In the genomic region with DNA sequence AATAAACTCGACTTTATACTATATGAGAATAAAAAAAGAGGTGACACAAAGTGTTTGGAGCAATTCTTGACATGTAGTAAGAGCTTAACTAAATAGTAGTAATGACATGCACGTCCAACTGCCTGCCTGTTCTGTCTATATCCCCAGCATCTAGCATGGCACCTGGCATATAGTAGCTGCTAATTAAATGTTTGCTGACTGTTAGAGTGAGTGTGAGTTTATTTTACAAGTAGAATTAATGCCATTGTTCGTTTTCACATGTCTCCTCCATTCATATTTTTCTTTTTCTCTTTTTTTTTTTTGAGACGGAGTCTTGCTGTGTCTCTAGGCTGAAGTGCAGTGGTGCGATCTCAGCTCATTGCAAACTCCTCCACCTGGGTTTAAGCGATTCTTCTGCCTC, we compare ENCODE assay signal across 35 cellular contexts. TPM values are rescaled to one million over a fixed set of nuclear protein-coding genes. Genes with fewer than 3 reads are reported as not detected.
DNase-seq lines count a peak whose midpoint lies in the region; ATAC-seq, FAIRE-seq and TF ChIP-seq lines count a peak whose summit lies in the region.
"Had no signal": no experiment of that assay in that cellular context is flagged by ENCODE, and none has a peak within 500 bp of the region (broad histone marks: within the 10 kb centered on the region; RNA-seq: fewer than 3 reads in every experiment).

No MANE protein-coding gene starts in this region.

- no peak for TF ChIP-seq POLR2A in HCT116 (IDR thresholded peaks at IDR 0.05; ENCODE audit: borderline replicate concordance, extremely low read depth, insufficient read depth, insufficient read length)

- peak overlapping the region; percentile 91 for H3K27ac Mint-ChIP-seq in astrocyte (ENCODE audit: unreplicated experiment)
- H3K27ac Mint-ChIP-seq: activated CD4-positive, alpha-beta memory T cell treated with anti-CD3 and anti-CD28 coated beads, Interleukin-2, amount 10 ng/mL, durations not matched to agents 7 days and 5 days; CD4-positive, CD25-positive, alpha-beta regulatory T cell; immature natural killer cell; natural killer cell treated with Interleukin-12 subunit alpha and Interleukin-12 subunit beta and Interleukin-15 and Interleukin-18, amount 100 ng/mL, for 72 hours; stimulated activated memory B cell treated with anti-CD40 and anti-IgM and Interleukin-4, amounts not matched to agents 10 μg/mL and 1 μg/mL and 100 μg/mL, for 72 hours; T-helper 1 cell treated with Interleukin-12 subunit alpha and Interleukin-12 subunit beta and Interleukin-4 antibody, amounts not matched to agents 30 μg/mL and 1 μg/mL, for 36 hours had no signal

- TSS peak; percentile 20 for BruUV-seq in HCT116 (replicated peaks; lab: Mats Ljungman, UMichigan)

- H3K9me3 Mint-ChIP-seq in astrocyte (ENCODE audit: unreplicated experiment), result peaks cover 17% of the 10 kb centered on the region
- H3K9me3 Mint-ChIP-seq: activated CD4-positive, alpha-beta memory T cell treated with anti-CD3 and anti-CD28 coated beads, Interleukin-2, amount 10 ng/mL, durations not matched to agents 7 days and 5 days; immature natural killer cell; natural killer cell treated with Interleukin-12 subunit alpha and Interleukin-12 subunit beta and Interleukin-15 and Interleukin-18, amount 100 ng/mL, for 72 hours; stimulated activated memory B cell treated with anti-CD40 and anti-IgM and Interleukin-4, amounts not matched to agents 10 μg/mL and 1 μg/mL and 100 μg/mL, for 72 hours; T-helper 1 cell treated with Interleukin-12 subunit alpha and Interleukin-12 subunit beta and Interleukin-4 antibody, amounts not matched to agents 30 μg/mL and 1 μg/mL, for 36 hours had no signal

- peaks cover 17% of the 10 kb centered on the region for H3K36me3 Mint-ChIP-seq in astrocyte (ENCODE audit: low read depth, unreplicated experiment)
- H3K36me3 Mint-ChIP-seq: CD4-positive, CD25-positive, alpha-beta regulatory T cell; immature natural killer cell; natural killer cell treated with Interleukin-12 subunit alpha and Interleukin-12 subunit beta and Interleukin-15 and Interleukin-18, amount 100 ng/mL, for 72 hours; stimulated activated memory B cell treated with anti-CD40 and anti-IgM and Interleukin-4, amounts not matched to agents 10 μg/mL and 1 μg/mL and 100 μg/mL, for 72 hours had no signal

- CTCF ChIA-PET in HCT116 (lab: Charles Lee), result no interaction called here

- H3K4me1 ChIP-seq in HCT116 (ENCODE audit: control insufficient read depth in 1 of 2, insufficient read depth in 2 of 2, low read length in 2 of 2), result peaks cover 27 to 30% of the 10 kb centered on the region in 2 experiments
- H3K4me1 ChIP-seq in astrocyte (ENCODE audit: insufficient read depth, low read length), result peaks cover 39% of the 10 kb centered on the region
- peaks cover 33 to 38% of the 10 kb centered on the region in 2 donors for H3K4me1 ChIP-seq in left lung
- H3K4me1 ChIP-seq in smooth muscle cell (ENCODE audit: low read depth), result peaks cover 5% of the 10 kb centered on the region

- peaks cover 26% of the 10 kb centered on the region for H3K4me1 Mint-ChIP-seq in astrocyte (ENCODE audit: low read depth, unreplicated experiment)
- H3K4me1 Mint-ChIP-seq: activated CD4-positive, alpha-beta memory T cell treated with anti-CD3 and anti-CD28 coated beads, Interleukin-2, amount 10 ng/mL, durations not matched to agents 7 days and 5 days; CD4-positive, CD25-positive, alpha-beta regulatory T cell; immature natural killer cell had no signal

- H3K27ac ChIP-seq in HCT116 (ENCODE audit: low read depth, low read length) (no peak overlapping the region), astrocyte (ENCODE audit: low read depth, low read length) (peak overlapping the region; percentile 71), left lung (peak overlapping the region; percentile 35 to 68), smooth muscle cell (ENCODE audit: low read depth) (peak overlapping the region; percentile 76)

- TF ChIP-seq CTCF in HCT116 (IDR thresholded peaks at IDR 0.05 in 2 of 3, conservative IDR thresholded peaks at IDR 0.05 in 1 of 3; ENCODE audit: borderline replicate concordance in 1 of 3, insufficient read depth in 1 of 3, low read depth in 2 of 3, low read length in 2 of 3), result no peak
- no peak for TF ChIP-seq CTCF in astrocyte (IDR thresholded peaks at IDR 0.05; ENCODE audit: insufficient read depth, low read depth, low read length)
- TF ChIP-seq CTCF in left lung (IDR thresholded peaks at IDR 0.05), result no peak
- no peak for TF ChIP-seq CTCF in smooth muscle cell (IDR thresholded peaks at IDR 0.05; ENCODE audit: borderline replicate concordance, insufficient read depth, poor library complexity, severe bottlenecking)

- H3K27me3 ChIP-seq in HCT116 (ENCODE audit: insufficient read depth, low read length) (no peaks in the 10 kb centered on the region), astrocyte (ENCODE audit: insufficient read depth, low read length) (no peaks in the 10 kb centered on the region), left lung (no peaks in the 10 kb centered on the region), smooth muscle cell (ENCODE audit: low read depth) (no peaks in the 10 kb centered on the region)
- H3K27me3 ChIP-seq: cardiac muscle cell had no signal

- H3K36me3 ChIP-seq in HCT116 (ENCODE audit: control insufficient read depth in 1 of 2, insufficient read depth in 2 of 2, low read length in 2 of 2), result no peaks in the 10 kb centered on the region
- no peaks in the 10 kb centered on the region for H3K36me3 ChIP-seq in astrocyte (ENCODE audit: insufficient read depth, low read length)
- H3K36me3 ChIP-seq in left lung, result no peaks in the 10 kb centered on the region
- H3K36me3 ChIP-seq in smooth muscle cell (ENCODE audit: low read depth), result no peaks in the 10 kb centered on the region
- H3K36me3 ChIP-seq: cardiac muscle cell had no signal

- TF ChIP-seq RAD21 in HCT116 (IDR thresholded peaks at IDR 0.05; ENCODE audit: low read depth), result no peak

- H2AFZ ChIP-seq in HCT116 (ENCODE audit: low read depth, low read length, poor library complexity, severe bottlenecking), result no peak overlapping the region
- no peak overlapping the region for H2AFZ ChIP-seq in astrocyte (ENCODE audit: low read depth, low read length)
- H2AFZ ChIP-seq in smooth muscle cell (ENCODE audit: low read depth), result no peak overlapping the region
- H2AFZ ChIP-seq: parathyroid adenoma had no signal

- H3K4me2 ChIP-seq in HCT116 (ENCODE audit: low read length) (peak overlapping the region; percentile 52), astrocyte (ENCODE audit: low read length) (peak overlapping the region; percentile 33), smooth muscle cell (no peak overlapping the region)

- H3K9me2 ChIP-seq in HCT116 (ENCODE audit: insufficient read depth), result no peaks in the 10 kb centered on the region

- no peak overlapping the region for H3K4me3 Mint-ChIP-seq in astrocyte (ENCODE audit: unreplicated experiment)
- H3K4me3 Mint-ChIP-seq: activated CD4-positive, alpha-beta memory T cell treated with anti-CD3 and anti-CD28 coated beads, Interleukin-2, amount 10 ng/mL, durations not matched to agents 7 days and 5 days; CD4-positive, CD25-positive, alpha-beta regulatory T cell; immature natural killer cell; natural killer cell treated with Interleukin-12 subunit alpha and Interleukin-12 subunit beta and Interleukin-15 and Interleukin-18, amount 100 ng/mL, for 72 hours; stimulated activated memory B cell treated with anti-CD40 and anti-IgM and Interleukin-4, amounts not matched to agents 10 μg/mL and 1 μg/mL and 100 μg/mL, for 72 hours; T-helper 1 cell treated with Interleukin-12 subunit alpha and Interleukin-12 subunit beta and Interleukin-4 antibody, amounts not matched to agents 30 μg/mL and 1 μg/mL, for 36 hours had no signal

- H3F3A ChIP-seq in smooth muscle cell (ENCODE audit: low read depth), result peaks cover 14% of the 10 kb centered on the region

- H4K20me1 ChIP-seq in HCT116 (ENCODE audit: insufficient read depth), result no peaks in the 10 kb centered on the region
- peaks cover 4% of the 10 kb centered on the region for H4K20me1 ChIP-seq in astrocyte (ENCODE audit: insufficient read depth, low read length)
- no peaks in the 10 kb centered on the region for H4K20me1 ChIP-seq in smooth muscle cell (ENCODE audit: low read depth)

- H3K9ac ChIP-seq in HCT116 (ENCODE audit: low read length), result no peak overlapping the region
- peak overlapping the region; percentile 43 for H3K9ac ChIP-seq in astrocyte (ENCODE audit: low read length)
- H3K9ac ChIP-seq in smooth muscle cell (ENCODE audit: low read depth), result no peak overlapping the region
- H3K9ac ChIP-seq: parathyroid adenoma had no signal

- intact Hi-C loops in HCT116 (cut with micrococcal nuclease), result no loop called here
- intact Hi-C loops in left lung (cut with DNase I), result no loop called here

- no peaks in the 10 kb centered on the region for H3K79me2 ChIP-seq in HCT116 (ENCODE audit: insufficient read depth, low read length)
- peaks cover 43% of the 10 kb centered on the region for H3K79me2 ChIP-seq in astrocyte (ENCODE audit: insufficient read depth, low read length)
- peaks cover 59% of the 10 kb centered on the region for H3K79me2 ChIP-seq in smooth muscle cell (ENCODE audit: low read depth)
- H3K79me2 ChIP-seq: parathyroid adenoma had no signal

- WGBS in smooth muscle cell (ENCODE audit: low lambda C conversion rate), result 96% methylated on average over 6 of the region's 6 CpGs

- ATAC-seq in HCT116 (no peak), left lung (no peak), HG03342 (IDR thresholded peaks at IDR 0.05; ENCODE audit: unreplicated experiment) (no peak)
- ATAC-seq: activated CD4-positive, CD25-positive, alpha-beta regulatory T cell treated with anti-CD3 and anti-CD28 coated beads, Interleukin-2, amount 50 U/mL, for 24 hours; K562; natural killer cell treated with Interleukin-12 subunit alpha and Interleukin-12 subunit beta and Interleukin-15 and Interleukin-18, amount 100 ng/mL, for 72 hours; right cardiac atrium; stimulated activated memory B cell treated with anti-CD40 and anti-IgM and Interleukin-4, amounts not matched to agents 10 μg/mL and 1 μg/mL and 100 μg/mL, for 72 hours had no signal

- POLR2A ChIA-PET in HCT116 (lab: Charles Lee), result no interaction called here

- H3K9me3 ChIP-seq in HCT116 (ENCODE audit: control insufficient read depth in 1 of 2, insufficient read depth in 1 of 2, low read depth in 1 of 2, low read length in 2 of 2) (peaks cover 0 to 5% of the 10 kb centered on the region in 2 experiments; a peak in 1 of 4 replicates), astrocyte (ENCODE audit: insufficient read depth, low read depth, low read length) (no peaks in the 10 kb centered on the region), left lung (no peaks in the 10 kb centered on the region), smooth muscle cell (replicated peaks; ENCODE audit: low read depth) (no peaks in the 10 kb centered on the region)

- H3K4me3 ChIP-seq in HCT116 (replicated peaks in 1 of 2; ENCODE audit: low read depth in 1 of 2, low read length in 2 of 2) (no peak overlapping the region), astrocyte (ENCODE audit: insufficient read depth, low read depth, low read length) (no peak overlapping the region), left lung (no peak overlapping the region), smooth muscle cell (no peak overlapping the region)
- H3K4me3 ChIP-seq: cardiac muscle cell, K562 had no signal

- RAD21 ChIA-PET in HCT116 (lab: Charles Lee; ENCODE audit: low non-redundant PET in 1 of 2, low total read pairs in 2 of 2, uncharacterized antibody in 2 of 2, unreplicated experiment in 2 of 2), result no interaction called here

- no peak for FAIRE-seq in astrocyte (lab: Jason Lieb, UNC)
- FAIRE-seq: D721Med, endometrium, GM18507, K562, TTC549 had no signal

- no peaks in the 10 kb centered on the region for H3K27me3 Mint-ChIP-seq in astrocyte (ENCODE audit: low read depth, unreplicated experiment)

- no peak for DNase-seq in HCT116 (ENCODE audit: low read depth, low spot score)
- DNase-seq in astrocyte (ENCODE audit: low read depth), result no peak
- no peak for DNase-seq in left lung
- no peak for DNase-seq in smooth muscle cell (lab: John Stamatoyannopoulos, UW; ENCODE audit: unreplicated experiment)
- no peak for DNase-seq in midbrain (lab: John Stamatoyannopoulos, UW)
- DNase-seq in activated CD4-positive, alpha-beta T cell treated with anti-CD3 and anti-CD28 coated beads, Interleukin-2, amount 50 U/mL, for 1 hour, result no peak
- no peak for DNase-seq in amniotic stem cell (lab: John Stamatoyannopoulos, UW)
- DNase-seq: activated CD4-positive, alpha-beta memory T cell treated with anti-CD3 and anti-CD28 coated beads, Interleukin-2, amount 10 ng/mL, durations not matched to agents 7 days and 5 days; activated CD8-positive, alpha-beta memory T cell treated with anti-CD3 and anti-CD28 coated beads, Interleukin-2, amount 50 U/mL, for 48 hours; activated naive CD4-positive, alpha-beta T cell treated with anti-CD3 and anti-CD28 coated beads, Interleukin-2, amount 50 U/mL, for 16 hours; CD4-positive, CD25-positive, alpha-beta regulatory T cell; hippocampal formation; immature natural killer cell; NCI-H2227 treated with DMSO at 0.1 percent for 48 hours; stimulated activated CD4-positive, alpha-beta T cell treated with anti-CD3 and anti-CD28 coated beads, Interleukin-4, amount 100 ng/mL, for 4 hours had no signal

RNA-seq across cellular contexts. Expression of gene RNF113B, which starts 38.4 kb away (rescaled TPM):
- total RNA-seq in HCT116 (2021; ENCODE audit: unreplicated experiment), result not detected
- not detected in 2 replicates for polyA plus RNA-seq in HCT116 (2012)
- not detected in 2 replicates for total RNA-seq in astrocyte
- not detected for total RNA-seq in left lung
- not detected in 2 replicates for total RNA-seq in smooth muscle cell
- polyA plus RNA-seq in smooth muscle cell, result 0.38 TPM in 1 of 2 replicates, not detected in the other
- total RNA-seq: activated CD4-positive, alpha-beta memory T cell treated with anti-CD3 and anti-CD28 coated beads, Interleukin-2, amount 10 ng/mL, durations not matched to agents 7 days and 5 days; cardiac muscle cell; CD4-positive, CD25-positive, alpha-beta regulatory T cell; Daoy; dermis blood vessel endothelial cell; K562; left lobe of liver; MCF 10A; natural killer cell treated with Interleukin-12 subunit alpha and Interleukin-12 subunit beta and Interleukin-15 and Interleukin-18, amount 100 ng/mL, for 72 hours; right cardiac atrium; RPMI7951; SK-MEL-5; urinary bladder had no signal
- polyA plus RNA-seq: CD4-positive, CD25-positive, alpha-beta regulatory T cell; immature natural killer cell; right cardiac atrium; urinary bladder had no signal
